16 cellular contexts compared by ENCODE assay signal in the genomic region with DNA sequence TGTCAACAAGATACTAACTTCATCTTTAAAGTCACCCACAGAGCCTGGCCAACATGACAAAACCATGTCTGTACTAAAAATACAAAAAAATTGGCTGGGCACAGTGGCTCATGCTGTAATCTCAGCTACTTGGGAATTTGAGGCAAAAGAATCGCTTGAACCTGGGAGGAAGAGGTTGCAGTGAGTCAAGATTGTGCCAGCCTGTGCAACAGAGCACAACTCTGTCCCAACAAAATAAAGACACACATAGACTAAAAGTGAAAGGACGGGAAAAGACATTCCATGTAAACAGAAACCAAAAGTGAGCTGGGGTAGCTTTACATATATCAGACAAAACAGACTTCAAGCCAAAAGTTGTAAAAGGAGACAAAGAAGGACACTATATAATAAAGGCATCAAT. TPM values are rescaled to one million over a fixed set of nuclear protein-coding genes. Genes with fewer than 3 reads are reported as not detected.
DNase-seq lines count a peak whose midpoint lies in the region; ATAC-seq and TF ChIP-seq lines count a peak whose summit lies in the region.
"Had no signal": no experiment of that assay in that cellular context is flagged by ENCODE, and none has a peak within 500 bp of the region (broad histone marks: within the 10 kb centered on the region; RNA-seq: fewer than 3 reads in every experiment).

No MANE protein-coding gene starts in this region.

- peaks cover 52% of the 10 kb centered on the region for H3K4me1 Mint-ChIP-seq in activated naive CD8-positive, alpha-beta T cell treated with anti-CD3 and anti-CD28 coated beads, Interleukin-2, amount 50 U/mL, for 24 hours

- ATAC-seq in heart right ventricle = peak in 3 of 8 donors; percentile 21 to 39 (median 30)
- ATAC-seq in activated naive CD8-positive, alpha-beta T cell treated with anti-CD3 and anti-CD28 coated beads, Interleukin-2, amount 50 U/mL, for 24 hours = no peak
- ATAC-seq in lower lobe of right lung = peak; percentile 17 to 42
- no peak for ATAC-seq in GM18498 (IDR thresholded peaks at IDR 0.05; ENCODE audit: unreplicated experiment)
- no peak for ATAC-seq in HG03354 (IDR thresholded peaks at IDR 0.05; ENCODE audit: poor library complexity, severe bottlenecking, unreplicated experiment)
- ATAC-seq: body of pancreas; stimulated activated naive CD8-positive, alpha-beta T cell treated with anti-CD3 and anti-CD28 coated beads, Interleukin-15, amount 100 ng/mL, for 72 hours had no signal

- WGBS in heart right ventricle, 2 donors = 35 to 37% methylated on average over 2 of the region's 2 CpGs

- H3K27ac ChIP-seq in heart right ventricle = peak overlapping the region in 6 of 10 donors; percentile 35 to 67 (median 47)
- H3K27ac ChIP-seq in lower lobe of right lung = no peak overlapping the region
- H3K27ac ChIP-seq: body of pancreas, hepatocyte had no signal

- H3K4me3 ChIP-seq in heart right ventricle = peak overlapping the region in 3 of 10 donors; percentile 10 to 13 (median 11)
- no peak overlapping the region for H3K4me3 ChIP-seq in lower lobe of right lung
- H3K4me3 ChIP-seq: body of pancreas, HAP-1, hepatocyte had no signal

- intact Hi-C loops in heart right ventricle (cut with DNase I) = no loop called here
- intact Hi-C loops in cardiac septum (cut with DNase I) = no loop called here
- intact Hi-C loops in lower lobe of right lung (cut with DNase I) = no loop called here

- H3K36me3 Mint-ChIP-seq in activated naive CD8-positive, alpha-beta T cell treated with anti-CD3 and anti-CD28 coated beads, Interleukin-2, amount 50 U/mL, for 24 hours (ENCODE audit: low read depth) = peaks cover 23% of the 10 kb centered on the region

- TF ChIP-seq CTCF in heart right ventricle (IDR thresholded peaks at IDR 0.05) (no peak), lower lobe of right lung (IDR thresholded peaks at IDR 0.05) (no peak)

- H3K36me3 ChIP-seq in heart right ventricle = no peaks in the 10 kb centered on the region
- no peaks in the 10 kb centered on the region for H3K36me3 ChIP-seq in lower lobe of right lung
- H3K36me3 ChIP-seq: HAP-1 had no signal

- H3K9me3 Mint-ChIP-seq in activated naive CD8-positive, alpha-beta T cell treated with anti-CD3 and anti-CD28 coated beads, Interleukin-2, amount 50 U/mL, for 24 hours = peaks cover 17% of the 10 kb centered on the region

- H3K27ac Mint-ChIP-seq in activated naive CD8-positive, alpha-beta T cell treated with anti-CD3 and anti-CD28 coated beads, Interleukin-2, amount 50 U/mL, for 24 hours = peak overlapping the region; percentile 5

- DNase-seq in heart right ventricle = no peak
- DNase-seq in cardiac septum (ENCODE audit: low spot score) = no peak
- no peak for DNase-seq in activated naive CD8-positive, alpha-beta T cell treated with anti-CD3 and anti-CD28 coated beads, Interleukin-2, amount 50 U/mL, for 24 hours
- no peak for DNase-seq in lower lobe of right lung
- DNase-seq in stimulated activated naive CD4-positive, alpha-beta T cell treated with Interleukin-2 at 50 U/mL for 16 hours (lab: John Stamatoyannopoulos, UW) = no peak
- DNase-seq in NCI-H510A (lab: John Stamatoyannopoulos, UW) = no peak
- DNase-seq: activated T-cell treated with anti-CD3 and anti-CD28 coated beads for 4 hours; body of pancreas; NCI-H1417; NCI-H524; stimulated activated CD4-positive, alpha-beta T cell treated with anti-CD3 and anti-CD28 coated beads, Interleukin-4, amount 100 ng/mL, for 4 hours; stimulated activated naive CD8-positive, alpha-beta T cell treated with anti-CD3 and anti-CD28 coated beads, Interleukin-15, amount 100 ng/mL, for 72 hours had no signal

- no peaks in the 10 kb centered on the region for H3K27me3 Mint-ChIP-seq in activated naive CD8-positive, alpha-beta T cell treated with anti-CD3 and anti-CD28 coated beads, Interleukin-2, amount 50 U/mL, for 24 hours
- H3K27me3 Mint-ChIP-seq: stimulated activated naive CD8-positive, alpha-beta T cell treated with anti-CD3 and anti-CD28 coated beads, Interleukin-15, amount 100 ng/mL, for 72 hours had no signal

- no peaks in the 10 kb centered on the region for H3K27me3 ChIP-seq in heart right ventricle
- no peaks in the 10 kb centered on the region for H3K27me3 ChIP-seq in lower lobe of right lung (ENCODE audit: low read depth)
- H3K27me3 ChIP-seq: body of pancreas, hepatocyte had no signal

- H3K9me3 ChIP-seq in heart right ventricle (peaks cover 0 to 28% (median 10%) of the 10 kb centered on the region in 11 donors), lower lobe of right lung (no peaks in the 10 kb centered on the region)
- H3K9me3 ChIP-seq: body of pancreas had no signal

- H3K4me3 Mint-ChIP-seq in activated naive CD8-positive, alpha-beta T cell treated with anti-CD3 and anti-CD28 coated beads, Interleukin-2, amount 50 U/mL, for 24 hours = no peak overlapping the region

- H3K4me1 ChIP-seq in heart right ventricle (peaks cover 11 to 71% (median 57%) of the 10 kb centered on the region in 9 donors), lower lobe of right lung (peaks cover 49% of the 10 kb centered on the region)
- H3K4me1 ChIP-seq: HAP-1 had no signal

RNA-seq across cellular contexts. Expression of gene USP34, which starts 34.8 kb away (rescaled TPM):
- total RNA-seq in heart right ventricle = 10 to 100 TPM; 46.1 to 75.7 (median 60.8) TPM
- polyA plus RNA-seq in heart right ventricle = 10 to 100 TPM; 34.3 to 53.6 TPM
- total RNA-seq in cardiac septum = 73.2 TPM
- 108 TPM for total RNA-seq in lower lobe of right lung

Comparison
In these comparisons a context has a peak if more than half of its experiments do, and no peak if none do; other contexts are left out.
1. ATAC-seq: peak in lower lobe of right lung (2 of 2); none in activated naive CD8-positive, alpha-beta T cell treated with anti-CD3 and anti-CD28 coated beads, Interleukin-2, amount 50 U/mL, for 24 hours (single experiment), GM18498 (single experiment) and HG03354 (single experiment).